12 cellular contexts compared by ENCODE assay signal in genomic region chr10:17024461-17024860, GRCh38.
DNase-seq lines count a peak whose midpoint lies in the region; ATAC-seq and TF ChIP-seq lines count a peak whose summit lies in the region.
"Had no signal": no experiment of that assay in that cellular context is flagged by ENCODE, and none has a peak within 500 bp of the region (broad histone marks: within the 10 kb centered on the region; RNA-seq: fewer than 3 reads in every experiment).

No MANE protein-coding gene starts in this region.

- no peaks in the 10 kb centered on the region for H3K9me2 ChIP-seq in Loucy (replicated peaks; ENCODE audit: low read depth, low read length)

- no peak for DNase-seq in mammary epithelial cell
- no peak for DNase-seq in neural progenitor cell (ENCODE audit: low spot score)
- no peak for DNase-seq in psoas muscle
- DNase-seq in testis: no peak
- no peak for DNase-seq in NOMO-1 treated with dmso at 0.1 percent for 144 hours (lab: John Stamatoyannopoulos, UW; ENCODE audit: unreplicated experiment)
- DNase-seq: COR-L47, gastrocnemius medialis, H7, Karpas-422 had no signal

- H3K4me1 Mint-ChIP-seq in neural progenitor cell: peaks cover 79% of the 10 kb centered on the region

- H3K27me3 Mint-ChIP-seq in neural progenitor cell (ENCODE audit: insufficient read depth, low read depth): no peaks in the 10 kb centered on the region

- TF ChIP-seq POLR2A in testis (IDR thresholded peaks at IDR 0.05): no peak

- H3K4me2 ChIP-seq in BLaER1 (peak overlapping the region; percentile 80), Loucy (ENCODE audit: low read depth, low read length, poor library complexity, severe bottlenecking) (peak overlapping the region; percentile 88), mammary epithelial cell (ENCODE audit: insufficient read depth, low read depth, low read length) (no peak overlapping the region), neural progenitor cell (peak overlapping the region; percentile 74)

- peaks cover 6% of the 10 kb centered on the region for H3K9me3 Mint-ChIP-seq in neural progenitor cell

- H3K4me3 ChIP-seq in BLaER1 (0 out of 2 replicates have a peak overlapping the region, but pooled peaks have one; percentile 1), Loucy (ENCODE audit: low read length, poor library complexity, severe bottlenecking) (peak overlapping the region; percentile 67), mammary epithelial cell (replicated peaks in 1 of 3; ENCODE audit: insufficient read depth in 1 of 3, low read depth in 2 of 3, low read length in 3 of 3) (no peak overlapping the region), neural progenitor cell (no peak overlapping the region), psoas muscle (no peak overlapping the region), testis (no peak overlapping the region)
- H3K4me3 ChIP-seq: gastrocnemius medialis had no signal

- in situ Hi-C loops in mammary epithelial cell (cut with MboI; ENCODE audit: low sequenced_read_pairs in 2 of 2): no loop called here

- no peaks in the 10 kb centered on the region for H3K36me3 ChIP-seq in BLaER1
- H3K36me3 ChIP-seq in Loucy (ENCODE audit: insufficient read depth, low read length): no peaks in the 10 kb centered on the region
- no peaks in the 10 kb centered on the region for H3K36me3 ChIP-seq in mammary epithelial cell (ENCODE audit: insufficient read depth, low read length)
- no peaks in the 10 kb centered on the region for H3K36me3 ChIP-seq in neural progenitor cell
- no peaks in the 10 kb centered on the region for H3K36me3 ChIP-seq in psoas muscle (ENCODE audit: insufficient read depth in 1 of 2, low read depth in 1 of 2)
- no peaks in the 10 kb centered on the region for H3K36me3 ChIP-seq in testis (ENCODE audit: low read depth, missing control alignments)
- H3K36me3 ChIP-seq: gastrocnemius medialis had no signal

- H2AFZ ChIP-seq in Loucy (ENCODE audit: low read length) (no peak overlapping the region), mammary epithelial cell (ENCODE audit: low read depth, low read length) (no peak overlapping the region), neural progenitor cell (replicated peaks) (no peak overlapping the region)

- peaks cover 17% of the 10 kb centered on the region for H3F3A ChIP-seq in Loucy (ENCODE audit: low read depth)
- H3F3A ChIP-seq in neural progenitor cell (ENCODE audit: low read depth): peaks cover 39% of the 10 kb centered on the region

- H3K9me3 ChIP-seq in BLaER1 (0 out of 2 replicates have a peak, but pooled peaks cover 3% of the 10 kb centered on the region), Loucy (ENCODE audit: insufficient read depth, low read depth, low read length) (no peaks in the 10 kb centered on the region), mammary epithelial cell (replicated peaks; ENCODE audit: insufficient read depth, low read length) (no peaks in the 10 kb centered on the region), neural progenitor cell (ENCODE audit: low read depth) (no peaks in the 10 kb centered on the region), psoas muscle (no peaks in the 10 kb centered on the region), testis (no peaks in the 10 kb centered on the region)
- H3K9me3 ChIP-seq: gastrocnemius medialis had no signal

- H3K27me3 ChIP-seq in BLaER1 (no peaks in the 10 kb centered on the region), Loucy (ENCODE audit: insufficient read depth, low read length, poor library complexity, severe bottlenecking) (no peaks in the 10 kb centered on the region), mammary epithelial cell (ENCODE audit: insufficient read depth, low read length) (no peaks in the 10 kb centered on the region), neural progenitor cell (no peaks in the 10 kb centered on the region), psoas muscle (ENCODE audit: insufficient read depth in 3 of 3, low read length in 2 of 3) (no peaks in the 10 kb centered on the region), testis (no peaks in the 10 kb centered on the region)
- H3K27me3 ChIP-seq: gastrocnemius medialis had no signal

- CTCF ChIA-PET in mammary epithelial cell (lab: Charles Lee; ENCODE audit: low non-redundant PET): no interaction called here

- ATAC-seq in psoas muscle (no peak), HG02798 (IDR thresholded peaks at IDR 0.05; ENCODE audit: poor library complexity, unreplicated experiment) (no peak)
- ATAC-seq: gastrocnemius medialis had no signal

- H3K27ac Mint-ChIP-seq in neural progenitor cell: peak overlapping the region; percentile 88

- H3K9ac ChIP-seq in BLaER1 (peak overlapping the region; percentile 66; the same call in 1 of the 2 replicates), Loucy (ENCODE audit: low read depth, low read length, poor library complexity, severe bottlenecking) (peak overlapping the region; percentile 68), mammary epithelial cell (ENCODE audit: insufficient read depth, low read length) (peak overlapping the region; percentile 44), neural progenitor cell (no peak overlapping the region)

- no peaks in the 10 kb centered on the region for H4K20me1 ChIP-seq in BLaER1
- H4K20me1 ChIP-seq in Loucy (ENCODE audit: insufficient read depth, low read length, poor library complexity, severe bottlenecking): no peaks in the 10 kb centered on the region
- H4K20me1 ChIP-seq in mammary epithelial cell (ENCODE audit: insufficient read depth, low read length): no peaks in the 10 kb centered on the region
- peaks cover 5% of the 10 kb centered on the region for H4K20me1 ChIP-seq in neural progenitor cell (ENCODE audit: low read depth)

- H3K27ac ChIP-seq in BLaER1: peak overlapping the region; percentile 80
- peak overlapping the region; percentile 89 for H3K27ac ChIP-seq in mammary epithelial cell (ENCODE audit: insufficient read depth, low read depth, low read length)
- no peak overlapping the region for H3K27ac ChIP-seq in neural progenitor cell
- H3K27ac ChIP-seq in psoas muscle: no peak overlapping the region
- H3K27ac ChIP-seq in testis: no peak overlapping the region

- 94% methylated on average over 4 of the region's 4 CpGs for WGBS in mammary epithelial cell (ENCODE audit: low coverage, missing lambda C conversion rate)
- WGBS in psoas muscle, 3 donors: 96 to 99% (median 97%) methylated on average over 4 of the region's 4 CpGs
- 94 to 95% methylated on average over 4 of the region's 4 CpGs for WGBS in testis, 2 donors

- H3K79me2 ChIP-seq in Loucy (ENCODE audit: insufficient read depth, low read length) (no peaks in the 10 kb centered on the region), mammary epithelial cell (ENCODE audit: insufficient read depth, low read length) (no peaks in the 10 kb centered on the region), neural progenitor cell (ENCODE audit: low read depth) (no peaks in the 10 kb centered on the region)

- no peak for TF ChIP-seq CTCF in Loucy (conservative IDR thresholded peaks at IDR 0.05; ENCODE audit: low read length)
- no peak for TF ChIP-seq CTCF in mammary epithelial cell (conservative IDR thresholded peaks at IDR 0.05 in 1 of 2, IDR thresholded peaks at IDR 0.05 in 1 of 2; ENCODE audit: extremely low read depth in 1 of 2, insufficient read depth in 1 of 2, low read depth in 1 of 2, low read length in 2 of 2)
- TF ChIP-seq CTCF in neural progenitor cell (IDR thresholded peaks at IDR 0.05): no peak
- TF ChIP-seq CTCF in psoas muscle (IDR thresholded peaks at IDR 0.05): no peak
- no peak for TF ChIP-seq CTCF in testis (IDR thresholded peaks at IDR 0.05)

- intact Hi-C loops in mammary epithelial cell (cut with micrococcal nuclease): loop anchor here (5.0 kb wide), 1 partner anchor 208 kb away; no protein-coding TSS in a partner anchor
- intact Hi-C loops in psoas muscle (cut with DNase I): no loop called here
- intact Hi-C loops in testis (cut with DNase I; ENCODE audit: low total_unique reads): no loop called here

- peaks cover 3% of the 10 kb centered on the region for H3K36me3 Mint-ChIP-seq in neural progenitor cell

- BruUV-seq in mammary epithelial cell (replicated peaks; lab: Mats Ljungman, UMichigan): no TSS peak

- peaks cover 56% of the 10 kb centered on the region for H3K4me1 ChIP-seq in BLaER1
- H3K4me1 ChIP-seq in Loucy (ENCODE audit: insufficient read depth, low read length, poor library complexity, severe bottlenecking): peaks cover 58% of the 10 kb centered on the region
- peaks cover 45% of the 10 kb centered on the region for H3K4me1 ChIP-seq in mammary epithelial cell (ENCODE audit: insufficient read depth, low read length)
- peaks cover 57% of the 10 kb centered on the region for H3K4me1 ChIP-seq in neural progenitor cell
- peaks cover 6% of the 10 kb centered on the region for H3K4me1 ChIP-seq in psoas muscle
- H3K4me1 ChIP-seq in testis: peaks cover 19% of the 10 kb centered on the region

- no peak overlapping the region for H3K4me3 Mint-ChIP-seq in neural progenitor cell

- dilution Hi-C loops in mammary epithelial cell (cut with HindIII; ENCODE audit: low sequenced_read_pairs): no loop called here

Comparison
In these comparisons a context has a peak if more than half of its experiments do, and no peak if none do; other contexts are left out.
1. H3K27ac ChIP-seq: peak in BLaER1 (single experiment) and mammary epithelial cell (single experiment); none in neural progenitor cell (single experiment), psoas muscle (single experiment) and testis (0 of 2).
2. H3K4me3 ChIP-seq: peak in BLaER1 (single experiment) and Loucy (single experiment); none in mammary epithelial cell (0 of 3), neural progenitor cell (single experiment), psoas muscle (single experiment) and testis (0 of 2).